ENCODE assay signal across 28 cellular contexts in the genomic region with DNA sequence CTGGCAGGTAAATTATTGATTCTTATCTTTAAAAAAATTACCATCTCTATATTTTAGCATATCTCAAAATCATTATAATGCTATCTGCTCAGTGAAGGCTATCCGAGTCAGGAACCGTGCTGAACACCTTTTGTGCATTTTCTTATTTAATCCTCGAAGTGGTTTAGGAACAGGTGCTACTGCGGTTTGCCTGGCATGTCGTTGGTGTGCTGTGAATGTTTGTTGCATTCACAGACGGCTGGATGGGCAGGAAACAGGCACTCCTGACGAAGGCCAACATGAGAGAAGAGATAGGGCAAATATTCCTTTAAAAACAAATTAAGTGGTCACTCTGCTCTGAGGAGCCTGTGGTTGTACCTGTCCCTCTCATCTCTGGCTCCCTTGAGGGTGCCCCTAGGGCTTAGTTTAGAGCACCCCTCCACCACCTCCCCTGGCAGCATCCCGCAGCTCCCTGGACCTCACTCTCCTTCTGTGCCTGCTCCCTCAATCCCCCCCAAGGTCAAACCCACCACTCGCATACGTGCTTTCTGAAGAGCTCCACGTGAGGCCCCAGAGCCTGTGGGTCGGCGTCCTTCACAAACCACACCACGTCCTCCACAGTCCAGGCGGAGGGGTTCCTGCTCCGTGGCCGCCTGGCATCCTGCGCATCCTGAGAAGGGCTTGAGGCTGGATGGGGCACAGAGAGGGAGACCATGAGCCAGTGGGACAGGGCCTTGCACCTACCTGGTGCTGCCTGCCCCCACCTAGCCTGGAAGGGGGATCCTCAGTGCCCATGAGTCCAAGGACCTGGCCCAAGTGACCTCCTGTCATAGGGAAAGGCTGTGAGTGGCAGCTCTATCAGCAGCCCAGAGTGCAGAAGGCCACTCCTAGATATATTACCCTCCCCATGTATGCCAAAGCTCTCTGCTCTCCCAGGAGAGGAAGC.
DNase-seq lines count a peak whose midpoint lies in the region; ATAC-seq and TF ChIP-seq lines count a peak whose summit lies in the region.
"Had no signal": no experiment of that assay in that cellular context is flagged by ENCODE, and none has a peak within 500 bp of the region (broad histone marks: within the 10 kb centered on the region; RNA-seq: fewer than 3 reads in every experiment).

No MANE protein-coding gene starts in this region.

- no peak overlapping the region for H3K27ac ChIP-seq in BLaER1
- H3K27ac ChIP-seq in hepatocyte = no peak overlapping the region
- H3K27ac ChIP-seq: 22Rv1, epithelial cell of prostate, heart left ventricle, HL-60, SK-N-MC, VCaP had no signal

- H3K9me2 ChIP-seq in hepatocyte (replicated peaks; ENCODE audit: insufficient read depth) = no peaks in the 10 kb centered on the region

- H4K20me1 ChIP-seq in BLaER1 (no peaks in the 10 kb centered on the region), hepatocyte (ENCODE audit: insufficient read depth, poor library complexity, severe bottlenecking) (no peaks in the 10 kb centered on the region)

- H3K4me3 ChIP-seq in BLaER1 (no peak overlapping the region), hepatocyte (no peak overlapping the region)
- H3K4me3 ChIP-seq: heart left ventricle, SK-N-MC had no signal

- DNase-seq in DMS53 (lab: John Stamatoyannopoulos, UW) (peak; percentile 55), DMS53 treated with DMSO at 0.1 percent for 48 hours (lab: John Stamatoyannopoulos, UW; ENCODE audit: unreplicated experiment) (no peak), NCI-H2029 treated with DMSO at 0.1 percent for 48 hours (lab: John Stamatoyannopoulos, UW) (peak; percentile 90), GM13976 (ENCODE audit: low spot score) (no peak), hepatocyte (ENCODE audit: low spot score) (no peak)
- DNase-seq in effector memory CD8-positive, alpha-beta T cell = no peak
- DNase-seq: activated CD4-positive, alpha-beta T cell treated with anti-CD3 and anti-CD28 coated beads, Interleukin-2, amount 10 ng/mL, durations not matched to agents 7 days and 5 days; activated CD8-positive, alpha-beta memory T cell treated with anti-CD3 and anti-CD28 coated beads, Interleukin-2, amount 50 U/mL, for 4 hours; activated naive CD8-positive, alpha-beta T cell treated with anti-CD3 and anti-CD28 coated beads, Interleukin-2, amount 10 ng/mL, durations not matched to agents 7 days and 5 days; heart left ventricle; left cardiac atrium; NCI-H446; small intestine; stimulated activated CD4-positive, alpha-beta T cell treated with anti-CD3 and anti-CD28 coated beads, Interleukin-1b, Interleukin-23, amount 100 ng/mL, for 48 hours; substantia nigra had no signal

- no peak overlapping the region for H3K9ac ChIP-seq in BLaER1

- H3K27me3 ChIP-seq in BLaER1 (no peaks in the 10 kb centered on the region), hepatocyte (no peaks in the 10 kb centered on the region)
- H3K27me3 ChIP-seq: heart left ventricle had no signal

- 95% methylated on average over 18 of the region's 18 CpGs for WGBS in hepatocyte (ENCODE audit: low lambda C conversion rate, missing lambda C conversion rate)

- H3K4me2 ChIP-seq in BLaER1 = peak overlapping the region; percentile 34
- H3K4me2 ChIP-seq in hepatocyte = no peak overlapping the region

- peak overlapping the region; percentile 54 to 62 for H3K27ac Mint-ChIP-seq in effector memory CD8-positive, alpha-beta T cell
- H3K27ac Mint-ChIP-seq: activated CD4-positive, alpha-beta T cell treated with anti-CD3 and anti-CD28 coated beads, Interleukin-2, amount 10 ng/mL, durations not matched to agents 7 days and 5 days; activated naive CD8-positive, alpha-beta T cell treated with anti-CD3 and anti-CD28 coated beads, Interleukin-2, amount 10 ng/mL, durations not matched to agents 7 days and 5 days; activated T-helper 17 cell treated with anti-CD3 and anti-CD28 coated beads, Interleukin-2, amount 50 U/mL, for 72 hours; memory B cell; T-helper 2 cell treated with Interferon-gamma antibody and Interleukin-4, amounts not matched to agents 5 μg/mL and 100 μg/mL, for 36 hours had no signal

- no peaks in the 10 kb centered on the region for H3K9me3 ChIP-seq in BLaER1
- no peaks in the 10 kb centered on the region for H3K9me3 ChIP-seq in hepatocyte (ENCODE audit: low read depth)
- H3K9me3 ChIP-seq: heart left ventricle had no signal

- H3K36me3 ChIP-seq in BLaER1 = no peaks in the 10 kb centered on the region
- no peaks in the 10 kb centered on the region for H3K36me3 ChIP-seq in hepatocyte (replicated peaks; ENCODE audit: insufficient read depth, low read depth)
- H3K36me3 ChIP-seq: heart left ventricle had no signal

- in situ Hi-C loops in GM13976 (cut with MboI; ENCODE audit: low sequenced_read_pairs, unreplicated experiment) = no loop called here

- peaks cover 33% of the 10 kb centered on the region for H3K36me3 Mint-ChIP-seq in effector memory CD8-positive, alpha-beta T cell (ENCODE audit: insufficient read depth)

- TF ChIP-seq CTCF in GM13976 (IDR thresholded peaks at IDR 0.05; ENCODE audit: borderline replicate concordance, control extremely low read depth, extremely low read depth, insufficient read depth, missing control alignments) (no peak), hepatocyte (IDR thresholded peaks at IDR 0.05; ENCODE audit: poor library complexity) (no peak)

- H3K4me1 ChIP-seq in BLaER1 = peaks cover 23% of the 10 kb centered on the region
- H3K4me1 ChIP-seq in hepatocyte (ENCODE audit: insufficient read depth) = no peaks in the 10 kb centered on the region

- no peaks in the 10 kb centered on the region for H3K27me3 Mint-ChIP-seq in effector memory CD8-positive, alpha-beta T cell
- H3K27me3 Mint-ChIP-seq: activated CD4-positive, alpha-beta T cell treated with anti-CD3 and anti-CD28 coated beads, Interleukin-2, amount 10 ng/mL, durations not matched to agents 7 days and 5 days; activated naive CD8-positive, alpha-beta T cell treated with anti-CD3 and anti-CD28 coated beads, Interleukin-2, amount 10 ng/mL, durations not matched to agents 7 days and 5 days; activated T-helper 17 cell treated with anti-CD3 and anti-CD28 coated beads, Interleukin-2, amount 50 U/mL, for 72 hours; central memory CD8-positive, alpha-beta T cell; memory B cell had no signal

- H3K9me3 Mint-ChIP-seq in effector memory CD8-positive, alpha-beta T cell = no peaks in the 10 kb centered on the region
- H3K9me3 Mint-ChIP-seq: activated CD4-positive, alpha-beta T cell treated with anti-CD3 and anti-CD28 coated beads, Interleukin-2, amount 10 ng/mL, durations not matched to agents 7 days and 5 days; activated naive CD8-positive, alpha-beta T cell treated with anti-CD3 and anti-CD28 coated beads, Interleukin-2, amount 10 ng/mL, durations not matched to agents 7 days and 5 days; activated T-helper 17 cell treated with anti-CD3 and anti-CD28 coated beads, Interleukin-2, amount 50 U/mL, for 72 hours; central memory CD8-positive, alpha-beta T cell; memory B cell; T-helper 2 cell treated with Interferon-gamma antibody and Interleukin-4, amounts not matched to agents 5 μg/mL and 100 μg/mL, for 36 hours had no signal

- no peak for ATAC-seq in effector memory CD8-positive, alpha-beta T cell (replicated peaks)
- no peak for ATAC-seq in HG03280 (IDR thresholded peaks at IDR 0.05; ENCODE audit: unreplicated experiment)
- ATAC-seq: activated T-helper 17 cell treated with anti-CD3 and anti-CD28 coated beads, Interleukin-2, amount 50 U/mL, for 72 hours; HCT116; HepG2; left cardiac atrium had no signal

- H3K4me3 Mint-ChIP-seq in effector memory CD8-positive, alpha-beta T cell = no peak overlapping the region
- H3K4me3 Mint-ChIP-seq: activated CD4-positive, alpha-beta T cell treated with anti-CD3 and anti-CD28 coated beads, Interleukin-2, amount 10 ng/mL, durations not matched to agents 7 days and 5 days; activated naive CD8-positive, alpha-beta T cell treated with anti-CD3 and anti-CD28 coated beads, Interleukin-2, amount 10 ng/mL, durations not matched to agents 7 days and 5 days; activated T-helper 17 cell treated with anti-CD3 and anti-CD28 coated beads, Interleukin-2, amount 50 U/mL, for 72 hours; central memory CD8-positive, alpha-beta T cell; memory B cell; T-helper 2 cell treated with Interferon-gamma antibody and Interleukin-4, amounts not matched to agents 5 μg/mL and 100 μg/mL, for 36 hours had no signal

- H3K4me1 Mint-ChIP-seq in effector memory CD8-positive, alpha-beta T cell (ENCODE audit: low read depth in 2 of 2) = peaks cover 24 to 38% of the 10 kb centered on the region in 2 donors

- H3K79me2 ChIP-seq in hepatocyte = no peaks in the 10 kb centered on the region

- H2AFZ ChIP-seq in hepatocyte = no peak overlapping the region

Comparison
In these comparisons a context has a peak if more than half of its experiments do, and no peak if none do; other contexts are left out.
1. DNase-seq: peak in DMS53 (single experiment) and NCI-H2029 treated with DMSO at 0.1 percent for 48 hours (single experiment); none in DMS53 treated with DMSO at 0.1 percent for 48 hours (single experiment), effector memory CD8-positive, alpha-beta T cell (0 of 3), GM13976 (single experiment) and hepatocyte (single experiment).